8 cellular contexts compared by ENCODE assay signal in the genomic region with DNA sequence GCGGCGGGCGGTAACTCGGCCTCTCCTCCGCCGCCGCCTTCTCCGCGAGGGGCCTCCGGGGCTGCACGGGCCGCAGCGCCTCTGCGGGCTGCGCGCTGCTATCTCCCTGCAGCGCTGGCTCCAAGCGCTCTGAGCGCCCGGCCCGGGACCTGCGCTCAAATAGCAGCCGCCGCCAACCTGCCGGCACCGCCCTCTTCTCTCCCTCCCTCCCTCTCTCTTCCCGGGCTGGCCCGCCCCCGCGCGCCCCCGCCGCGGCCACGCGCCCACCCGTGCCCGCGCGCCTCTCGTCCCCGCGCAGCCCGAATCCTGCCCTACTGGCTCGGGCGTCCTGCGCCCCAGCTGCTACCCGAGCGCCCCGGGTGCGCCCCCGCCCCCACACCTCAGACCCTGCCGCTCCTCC. TPM values are rescaled to one million over a fixed set of nuclear protein-coding genes. Genes with fewer than 3 reads are reported as not detected.
DNase-seq lines count a peak whose midpoint lies in the region; ATAC-seq, FAIRE-seq and TF ChIP-seq lines count a peak whose summit lies in the region.

A gene (minus strand): TSS at position 131 of the 400 bp plus-strand sequence. CDS start 211 bp downstream, outside the sequence.

- H2AFZ ChIP-seq in trophoblast cell (ENCODE audit: insufficient read depth, low read length, poor library complexity), result peak within 1 kb of the TSS; percentile 14

- H3K27me3 ChIP-seq in trophoblast cell (ENCODE audit: insufficient read depth, low read length) (peaks cover 34% of the 10 kb centered on the region), tibial nerve (peaks cover 0 to 18% of the 10 kb centered on the region in 2 donors)

- peaks cover 43% of the 10 kb centered on the region for H3K27me3 Mint-ChIP-seq in activated T-helper 2 cell treated with anti-CD3 and anti-CD28 coated beads, Interferon-gamma antibody, Interleukin-2, Interleukin-4, amounts not matched to agents 10 μg/mL and 5 μg/mL and 100 μg/mL, durations not matched to agents 14 hours and 24 hours and 36 hours (ENCODE audit: low read depth)

- no peak within 1 kb of the TSS for H2BK12ac ChIP-seq in trophoblast cell (ENCODE audit: low read length)

- H3K4me1 ChIP-seq in trophoblast cell (ENCODE audit: control insufficient read depth in 1 of 2, insufficient read depth in 2 of 2, low read length in 2 of 2), result peaks cover 5 to 6% of the 10 kb centered on the region in 2 experiments
- H3K4me1 ChIP-seq in tibial nerve, result peaks cover 0 to 15% (median 5%) of the 10 kb centered on the region in 4 donors

- H3K79me2 ChIP-seq in trophoblast cell (ENCODE audit: control insufficient read depth, insufficient read depth, low read length, poor library complexity), result no peaks in the 10 kb centered on the region

- peak within 1 kb of the TSS; percentile 34 for H3K4me3 Mint-ChIP-seq in activated T-helper 2 cell treated with anti-CD3 and anti-CD28 coated beads, Interferon-gamma antibody, Interleukin-2, Interleukin-4, amounts not matched to agents 10 μg/mL and 5 μg/mL and 100 μg/mL, durations not matched to agents 14 hours and 24 hours and 36 hours (ENCODE audit: low read depth)

- intact Hi-C loops in activated T-helper 2 cell treated with anti-CD3 and anti-CD28 coated beads, Interferon-gamma antibody, Interleukin-2, Interleukin-4, amounts not matched to agents 10 μg/mL and 5 μg/mL and 100 μg/mL, durations not matched to agents 14 hours and 24 hours and 36 hours (cut with micrococcal nuclease), result no loop called here
- intact Hi-C loops in cardiac septum (cut with DNase I), result no loop called here

- H4K91ac ChIP-seq in trophoblast cell (ENCODE audit: low read depth, low read length), result no peak within 1 kb of the TSS

- H3K9me3 Mint-ChIP-seq in activated T-helper 2 cell treated with anti-CD3 and anti-CD28 coated beads, Interferon-gamma antibody, Interleukin-2, Interleukin-4, amounts not matched to agents 10 μg/mL and 5 μg/mL and 100 μg/mL, durations not matched to agents 14 hours and 24 hours and 36 hours, result no peaks in the 10 kb centered on the region

- no peak within 1 kb of the TSS for H4K12ac ChIP-seq in trophoblast cell (ENCODE audit: low read depth, low read length)

- peak within 1 kb of the TSS; percentile 62 for H3K4me3 ChIP-seq in trophoblast cell (ENCODE audit: low read depth, low read length)
- H3K4me3 ChIP-seq in tibial nerve, result peak within 1 kb of the TSS; percentile 30 to 66 (median 44)

- H3K79me1 ChIP-seq in trophoblast cell (ENCODE audit: low read length), result no peaks in the 10 kb centered on the region

- no peak within 1 kb of the TSS for H3K23ac ChIP-seq in trophoblast cell (ENCODE audit: low read length)

- H3K9ac ChIP-seq in trophoblast cell (ENCODE audit: low read length), result no peak within 1 kb of the TSS

- H3K27ac ChIP-seq in trophoblast cell (ENCODE audit: low read depth, low read length), result no peak within 1 kb of the TSS
- peak within 1 kb of the TSS in 1 of 4 donors; percentile 62 for H3K27ac ChIP-seq in tibial nerve

- no peak for FAIRE-seq in GM12891 (lab: Jason Lieb, UNC)

- H3K9me3 ChIP-seq in trophoblast cell (ENCODE audit: insufficient read depth, low read depth, low read length) (peaks cover 10% of the 10 kb centered on the region), tibial nerve (no peaks in the 10 kb centered on the region)

- H3K14ac ChIP-seq in trophoblast cell (ENCODE audit: low read length), result no peak within 1 kb of the TSS

- no peak within 1 kb of the TSS for H4K8ac ChIP-seq in trophoblast cell (ENCODE audit: low read depth, low read length)

- TF ChIP-seq POLR2A in GM12891 (IDR thresholded peaks at IDR 0.05; ENCODE audit: low read depth, low read length) (no peak), tibial nerve (IDR thresholded peaks at IDR 0.05) (peak in 1 of 2 donors; percentile 32)

- H3K4me1 Mint-ChIP-seq in activated T-helper 2 cell treated with anti-CD3 and anti-CD28 coated beads, Interferon-gamma antibody, Interleukin-2, Interleukin-4, amounts not matched to agents 10 μg/mL and 5 μg/mL and 100 μg/mL, durations not matched to agents 14 hours and 24 hours and 36 hours (ENCODE audit: low read depth), result no peaks in the 10 kb centered on the region

- peak within 1 kb of the TSS; percentile 92 for H3K4me2 ChIP-seq in trophoblast cell (ENCODE audit: low read length)

- TF ChIP-seq EP300 in tibial nerve (IDR thresholded peaks at IDR 0.05), result no peak

- H3K4ac ChIP-seq in trophoblast cell (ENCODE audit: low read depth, low read length), result no peak within 1 kb of the TSS

- H2AK5ac ChIP-seq in trophoblast cell (ENCODE audit: low read length), result no peak within 1 kb of the TSS

- no peak within 1 kb of the TSS for H3K27ac Mint-ChIP-seq in activated T-helper 2 cell treated with anti-CD3 and anti-CD28 coated beads, Interferon-gamma antibody, Interleukin-2, Interleukin-4, amounts not matched to agents 10 μg/mL and 5 μg/mL and 100 μg/mL, durations not matched to agents 14 hours and 24 hours and 36 hours

- H3K36me3 ChIP-seq in trophoblast cell (ENCODE audit: control insufficient read depth in 1 of 2, insufficient read depth in 2 of 2, low read length in 2 of 2) (no peaks in the 10 kb centered on the region), tibial nerve (no peaks in the 10 kb centered on the region)

- ATAC-seq in HG03159 (IDR thresholded peaks at IDR 0.05; ENCODE audit: unreplicated experiment) (no peak), HG03460 (IDR thresholded peaks at IDR 0.05; ENCODE audit: unreplicated experiment) (no peak)

- WGBS in trophoblast cell (ENCODE audit: extremely low coverage, insufficient coverage, insufficient read length), result no CpG with 5 or more reads among the region's 53 CpGs
- 0 to 2% methylated on average over 1 to 12 of the region's 53 CpGs for WGBS in tibial nerve, 2 donors

- H3K36me3 Mint-ChIP-seq in activated T-helper 2 cell treated with anti-CD3 and anti-CD28 coated beads, Interferon-gamma antibody, Interleukin-2, Interleukin-4, amounts not matched to agents 10 μg/mL and 5 μg/mL and 100 μg/mL, durations not matched to agents 14 hours and 24 hours and 36 hours (ENCODE audit: low read depth), result no peaks in the 10 kb centered on the region

- H2BK5ac ChIP-seq in trophoblast cell (ENCODE audit: low read depth, low read length, poor library complexity), result no peak within 1 kb of the TSS

- no peak within 1 kb of the TSS for H3K18ac ChIP-seq in trophoblast cell (ENCODE audit: low read length)

- DNase-seq in GM12891 (ENCODE audit: insufficient read length, low spot score) (peak; percentile 60), NCI-H69 (lab: John Stamatoyannopoulos, UW) (peak; percentile 70), cardiac septum (ENCODE audit: low spot score) (peak; percentile 81), trophoblast cell (peak in 1 of 2 donors; percentile 40), tibial nerve (ENCODE audit: low spot score in 2 of 2) (peak in 1 of 2 donors; percentile 11)
- peak; percentile 48 for DNase-seq in activated T-helper 2 cell treated with anti-CD3 and anti-CD28 coated beads, Interferon-gamma antibody, Interleukin-2, Interleukin-4, amounts not matched to agents 10 μg/mL and 5 μg/mL and 100 μg/mL, durations not matched to agents 14 hours and 24 hours and 36 hours (ENCODE audit: low spot score)

- no peak within 1 kb of the TSS for H2BK120ac ChIP-seq in trophoblast cell (ENCODE audit: insufficient read depth, low read length, poor library complexity)

- TF ChIP-seq CTCF in tibial nerve (IDR thresholded peaks at IDR 0.05), result no peak

TF ChIP-seq in GM12891, 5 proteins besides CTCF, POLR2A, EP300 and RAD21:
- TF ChIP-seq TAF1 (IDR thresholded peaks at IDR 0.05; ENCODE audit: low read depth, low read length) (no peak), POLR2AphosphoS5 (IDR thresholded peaks at IDR 0.05; ENCODE audit: low read depth, low read length) (no peak), SPI1 (IDR thresholded peaks at IDR 0.05; ENCODE audit: low read depth, low read length) (no peak), PAX5 (IDR thresholded peaks at IDR 0.05; ENCODE audit: insufficient read depth, low read length, severe bottlenecking) (no peak), POU2F2 (IDR thresholded peaks at IDR 0.05; ENCODE audit: low read depth, low read length) (no peak)

RNA-seq across cellular contexts. Expression of the gene that starts here (rescaled TPM):
- polyA plus RNA-seq in GM12891 (2012; ENCODE audit: low read depth, missing spikeins), result 0.03 TPM
- 0.46 and 0.59 TPM in 2 replicates for total RNA-seq in activated T-helper 2 cell treated with anti-CD3 and anti-CD28 coated beads, Interferon-gamma antibody, Interleukin-2, Interleukin-4, amounts not matched to agents 10 μg/mL and 5 μg/mL and 100 μg/mL, durations not matched to agents 14 hours and 24 hours and 36 hours
- 1.4 TPM for total RNA-seq in cardiac septum
- 0.22 and 0.26 TPM in 2 replicates for polyA plus RNA-seq in trophoblast cell (2013)
- total RNA-seq in tibial nerve, result 1 to 10 TPM in 2 of 4 donors, under 1 TPM in 2; 0.84 to 2.0 (median 1.2) TPM

Comparison
In these comparisons a context has a peak if more than half of its experiments do, and no peak if none do; other contexts are left out.
1. Peak in DNase-seq in activated T-helper 2 cell treated with anti-CD3 and anti-CD28 coated beads, Interferon-gamma antibody, Interleukin-2, Interleukin-4, amounts not matched to agents 10 μg/mL and 5 μg/mL and 100 μg/mL, durations not matched to agents 14 hours and 24 hours and 36 hours; RNA of the gene not detected or under 1 TPM.